Comparison of ENCODE assay signal across 8 cellular contexts in genomic region chr2:86225581-86225980, GRCh38. TPM values are rescaled to one million over a fixed set of nuclear protein-coding genes. Genes with fewer than 3 reads are reported as not detected.
DNase-seq lines count a peak whose midpoint lies in the region; ATAC-seq lines count a peak whose summit lies in the region.

No MANE protein-coding gene starts in this region.

- intact Hi-C loops in cardiac septum (cut with DNase I) = no loop called here

- ATAC-seq in GM19035 (IDR thresholded peaks at IDR 0.05; ENCODE audit: unreplicated experiment) (peak; percentile 58), HG03521 (IDR thresholded peaks at IDR 0.05; ENCODE audit: unreplicated experiment) (peak; percentile 67), HG03095 (IDR thresholded peaks at IDR 0.05; ENCODE audit: unreplicated experiment) (no peak)

- DNase-seq in activated T-cell treated with anti-CD3 and anti-CD28 coated beads for 1 hour (ENCODE audit: low read depth) (peak; percentile 31), cardiac septum (ENCODE audit: low spot score) (peak; percentile 86), NCI-H2107 (lab: John Stamatoyannopoulos, UW) (no peak), cerebellar nuclear complex (lab: John Stamatoyannopoulos, UW) (no peak)
- peak; percentile 12 to 52 (median 24) for DNase-seq in stimulated activated CD4-positive, alpha-beta T cell treated with anti-CD3 and anti-CD28 coated beads, TNF-alpha, amount 100 ng/mL, for 24 hours (ENCODE audit: low read depth in 3 of 3)

RNA-seq across cellular contexts. Expression of gene MRPL35, which starts 26.3 kb away (rescaled TPM):
- 94.9 TPM for total RNA-seq in cardiac septum

RNA-seq across cellular contexts. Expression of gene IMMT, which starts 30.3 kb away (rescaled TPM):
- 239 TPM for total RNA-seq in cardiac septum

Comparison
In these comparisons a context has a peak if more than half of its experiments do, and no peak if none do; other contexts are left out.
1. DNase-seq: peak in activated T-cell treated with anti-CD3 and anti-CD28 coated beads for 1 hour (single experiment), cardiac septum (single experiment) and stimulated activated CD4-positive, alpha-beta T cell treated with anti-CD3 and anti-CD28 coated beads, TNF-alpha, amount 100 ng/mL, for 24 hours (3 of 3); none in NCI-H2107 (single experiment) and cerebellar nuclear complex (0 of 2).